In the genomic region with DNA sequence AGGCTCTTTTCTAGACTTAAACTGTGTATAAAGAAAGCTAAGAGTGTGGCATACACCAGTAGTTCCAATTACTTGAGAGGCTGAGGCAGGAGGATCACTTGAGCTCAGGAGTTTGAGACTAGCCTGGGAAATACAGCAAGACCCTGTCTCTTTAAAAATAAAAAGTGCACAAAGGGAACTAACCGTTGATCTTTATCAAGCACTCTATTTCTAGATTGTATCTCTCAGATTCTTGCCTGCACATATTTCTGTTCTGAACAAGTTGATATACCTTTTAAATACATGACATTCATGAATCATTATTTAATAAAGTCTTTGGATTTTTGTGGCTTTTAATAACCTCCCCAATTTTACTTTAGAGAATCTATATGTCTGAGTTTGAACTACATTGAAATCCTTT, we compare ENCODE assay signal across 27 cellular contexts.
"Had no signal": no experiment of that assay in that cellular context is flagged by ENCODE, and none has a peak within 500 bp of the region (broad histone marks: within the 10 kb centered on the region; RNA-seq: fewer than 3 reads in every experiment).

No MANE protein-coding gene starts in this region.

- H3K27ac ChIP-seq: colonic mucosa, esophagus muscularis mucosa, foreskin keratinocyte, gastroesophageal sphincter, heart left ventricle, hepatocyte, lower lobe of right lung, ovary, psoas muscle, sigmoid colon, testis, tibial nerve, upper lobe of right lung, uterus had no signal

- H3K36me3 ChIP-seq: ovary, uterus had no signal

- H3K27ac Mint-ChIP-seq: dendritic cell treated with granulocyte-macrophage colony-stimulating factor and Interleukin-4, amounts not matched to agents 40 ng/mL and 50 ng/mL, for 4 days; natural killer cell; stimulated activated effector memory CD8-positive, alpha-beta T cell treated with anti-CD3 and anti-CD28 coated beads, Interleukin-12 subunit alpha, Interleukin-12 subunit beta, amount 100 ng/mL, for 72 hours had no signal

- ATAC-seq: foreskin keratinocyte; gastroesophageal sphincter; heart left ventricle; left colon; left ventricle myocardium superior; lower lobe of right lung; natural killer cell; psoas muscle; right cardiac atrium; stimulated activated effector memory CD8-positive, alpha-beta T cell treated with anti-CD3 and anti-CD28 coated beads, Interleukin-12 subunit alpha, Interleukin-12 subunit beta, amount 100 ng/mL, for 72 hours; stimulated activated naive CD8-positive, alpha-beta T cell treated with anti-CD3 and anti-CD28 coated beads, Interleukin-15, Interleukin-2, amounts not matched to agents 100 U/mL and 50 U/mL, for 24 hours; upper lobe of right lung had no signal

- H3K27me3 Mint-ChIP-seq: dendritic cell treated with granulocyte-macrophage colony-stimulating factor and Interleukin-4, amounts not matched to agents 40 ng/mL and 50 ng/mL, for 4 days had no signal

- H3K9me3 ChIP-seq: colonic mucosa, esophagus muscularis mucosa, gastroesophageal sphincter, heart left ventricle, lower lobe of right lung, ovary, psoas muscle, sigmoid colon, testis, tibial nerve, upper lobe of right lung, uterus had no signal

- H3K9me3 Mint-ChIP-seq: dendritic cell treated with granulocyte-macrophage colony-stimulating factor and Interleukin-4, amounts not matched to agents 40 ng/mL and 50 ng/mL, for 4 days; natural killer cell; stimulated activated effector memory CD8-positive, alpha-beta T cell treated with anti-CD3 and anti-CD28 coated beads, Interleukin-12 subunit alpha, Interleukin-12 subunit beta, amount 100 ng/mL, for 72 hours had no signal

- DNase-seq: colonic mucosa; effector memory CD4-positive, alpha-beta T cell; foreskin keratinocyte; heart left ventricle; left colon; left ventricle myocardium superior; lower lobe of right lung; natural killer cell; occipital lobe; ovary; posterior cingulate gyrus; psoas muscle; right cardiac atrium; sigmoid colon; stimulated activated CD4-positive, alpha-beta T cell treated with anti-CD3 and anti-CD28 coated beads, Interleukin-2, amount 100 ng/mL, for 24 hours; stimulated activated CD4-positive, alpha-beta T cell treated with anti-CD3 and anti-CD28 coated beads, Interleukin-4, amount 100 ng/mL, for 24 hours; stimulated activated naive CD8-positive, alpha-beta T cell treated with anti-CD3 and anti-CD28 coated beads, Interleukin-15, Interleukin-2, amounts not matched to agents 100 U/mL and 50 U/mL, for 24 hours; substantia nigra; testis; upper lobe of right lung; uterus had no signal

- H3K4me3 Mint-ChIP-seq: dendritic cell treated with granulocyte-macrophage colony-stimulating factor and Interleukin-4, amounts not matched to agents 40 ng/mL and 50 ng/mL, for 4 days; natural killer cell; stimulated activated effector memory CD8-positive, alpha-beta T cell treated with anti-CD3 and anti-CD28 coated beads, Interleukin-12 subunit alpha, Interleukin-12 subunit beta, amount 100 ng/mL, for 72 hours had no signal

- H3K36me3 Mint-ChIP-seq: natural killer cell had no signal

- H3K4me1 Mint-ChIP-seq: natural killer cell; stimulated activated effector memory CD8-positive, alpha-beta T cell treated with anti-CD3 and anti-CD28 coated beads, Interleukin-12 subunit alpha, Interleukin-12 subunit beta, amount 100 ng/mL, for 72 hours had no signal
